ENCODE assay signal across 1 cellular context in genomic region chr3:15185404-15185803, GRCh38.
TF ChIP-seq lines count a peak whose summit lies in the region.

No MANE protein-coding gene starts in this region.

TF ChIP-seq in HepG2, 621 proteins besides CTCF, POLR2A, EP300 and RAD21:
- TF ChIP-seq DMTF1 (CRISPR knock-in tag; IDR thresholded peaks at IDR 0.05), result no peak
- no peak for TF ChIP-seq ZNF329 (CRISPR knock-in tag; IDR thresholded peaks at IDR 0.05; ENCODE audit: low read depth)
- TF ChIP-seq ZNF841 (CRISPR knock-in tag; IDR thresholded peaks at IDR 0.05; ENCODE audit: borderline replicate concordance), result no peak
- no peak for TF ChIP-seq ZNF30 (CRISPR knock-in tag; IDR thresholded peaks at IDR 0.05)
- no peak for TF ChIP-seq ZNF431 (CRISPR knock-in tag; IDR thresholded peaks at IDR 0.05; ENCODE audit: borderline replicate concordance, low read depth)
- no peak for TF ChIP-seq ATRX (CRISPR knock-in tag; IDR thresholded peaks at IDR 0.05; ENCODE audit: borderline replicate concordance)
- TF ChIP-seq SMARCC2 (IDR thresholded peaks at IDR 0.05), result no peak
- TF ChIP-seq ZNF598 (CRISPR knock-in tag; IDR thresholded peaks at IDR 0.05; ENCODE audit: borderline replicate concordance), result no peak
- peak; percentile 73; the same call in 1 of the 2 replicates for TF ChIP-seq ZNF512 (CRISPR knock-in tag; IDR thresholded peaks at IDR 0.05)
- no peak for TF ChIP-seq NFAT5 (CRISPR knock-in tag; IDR thresholded peaks at IDR 0.05)
- TF ChIP-seq ZNF317 (CRISPR knock-in tag; IDR thresholded peaks at IDR 0.05), result no peak
- TF ChIP-seq PBX3 (CRISPR knock-in tag; IDR thresholded peaks at IDR 0.05; ENCODE audit: borderline replicate concordance), result no peak
- TF ChIP-seq SETDB1 (CRISPR knock-in tag; IDR thresholded peaks at IDR 0.05; ENCODE audit: borderline replicate concordance), result no peak
- peak; percentile 69 for TF ChIP-seq HNRNPK (IDR thresholded peaks at IDR 0.05; ENCODE audit: low read depth, low read length, poor library complexity, severe bottlenecking)
